Comparison of ENCODE assay signal across 16 cellular contexts in the genomic region with DNA sequence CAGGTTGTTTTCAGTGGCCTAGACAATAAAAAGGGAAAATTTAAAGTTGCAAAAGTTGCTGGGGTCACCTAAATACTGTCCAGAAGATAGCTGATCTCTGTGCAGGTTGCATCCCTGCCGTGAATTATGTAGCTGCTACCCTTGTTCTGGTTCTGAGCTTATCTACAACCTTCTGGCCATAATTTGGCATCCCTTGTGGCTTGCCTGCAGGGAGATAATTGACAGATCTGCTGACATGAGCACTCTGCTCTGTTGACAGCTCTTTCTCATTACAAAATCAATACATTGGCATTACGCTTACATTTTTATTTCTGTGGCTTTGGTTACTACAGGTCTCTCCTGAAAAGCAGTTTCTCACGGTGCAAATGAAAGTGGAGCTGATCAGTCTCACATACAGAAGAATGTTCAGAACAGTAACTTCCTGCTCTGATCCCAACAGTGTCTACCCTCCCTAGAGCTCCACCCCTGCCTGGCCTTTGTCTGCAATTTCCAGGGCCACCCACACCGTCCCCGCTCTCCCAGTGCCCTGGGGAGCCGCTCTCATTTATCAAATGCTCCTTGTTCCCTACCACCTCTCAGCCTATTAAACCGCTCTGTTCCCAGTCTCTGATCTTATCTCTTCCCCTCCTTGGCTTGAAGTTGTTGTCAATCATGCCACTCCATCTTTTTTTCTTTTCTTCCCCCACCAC. TPM values are rescaled to one million over a fixed set of nuclear protein-coding genes. Genes with fewer than 3 reads are reported as not detected.
DNase-seq lines count a peak whose midpoint lies in the region; TF ChIP-seq lines count a peak whose summit lies in the region.
"Had no signal": no experiment of that assay in that cellular context is flagged by ENCODE, and none has a peak within 500 bp of the region (broad histone marks: within the 10 kb centered on the region; RNA-seq: fewer than 3 reads in every experiment).

No MANE protein-coding gene starts in this region.

- H3K27ac Mint-ChIP-seq in Calu3 (ENCODE audit: unreplicated experiment) (no peak overlapping the region), nephron progenitor cell (peak overlapping the region; percentile 94)
- H3K27ac Mint-ChIP-seq: dendritic cell treated with granulocyte-macrophage colony-stimulating factor and Interleukin-4, amounts not matched to agents 40 ng/mL and 50 ng/mL, for 4 days; natural killer cell treated with Interleukin-12 subunit alpha and Interleukin-12 subunit beta and Interleukin-15 and Interleukin-18, amount 100 ng/mL, for 72 hours had no signal

- no peak for TF ChIP-seq POLR2A in erythroblast (IDR thresholded peaks at IDR 0.05; ENCODE audit: low read length)

- CTCF ChIA-PET in Calu3 (lab: Charles Lee) = interaction anchor here (0.5 kb wide), 1 partner anchor 171 kb away, joined by 8 read pairs; no protein-coding TSS in a partner anchor

- H3K36me3 Mint-ChIP-seq in Calu3 (ENCODE audit: insufficient read depth, unreplicated experiment) = no peaks in the 10 kb centered on the region
- no peaks in the 10 kb centered on the region for H3K36me3 Mint-ChIP-seq in nephron progenitor cell (ENCODE audit: low read depth)

- no peak overlapping the region for H3K4me3 Mint-ChIP-seq in Calu3 (ENCODE audit: low read depth, unreplicated experiment)
- no peak overlapping the region for H3K4me3 Mint-ChIP-seq in nephron progenitor cell
- H3K4me3 Mint-ChIP-seq: dendritic cell treated with granulocyte-macrophage colony-stimulating factor and Interleukin-4, amounts not matched to agents 40 ng/mL and 50 ng/mL, for 4 days; natural killer cell treated with Interleukin-12 subunit alpha and Interleukin-12 subunit beta and Interleukin-15 and Interleukin-18, amount 100 ng/mL, for 72 hours had no signal

- DNase-seq in Calu3 = peak; percentile 11
- peak; percentile 61 for DNase-seq in NCI-H2171 (lab: John Stamatoyannopoulos, UW)
- DNase-seq in erythroblast (lab: John Stamatoyannopoulos, UW) = peak; percentile 16 to 54
- peak; percentile 60 for DNase-seq in nephron progenitor cell
- no peak for DNase-seq in occipital lobe (lab: John Stamatoyannopoulos, UW)
- no peak for DNase-seq in colonic mucosa
- no peak for DNase-seq in dedifferentiated amniotic fluid mesenchymal stem cell (ENCODE audit: extremely low spot score)
- DNase-seq in brain microvascular endothelial cell = no peak
- DNase-seq: activated naive CD4-positive, alpha-beta T cell; HCEC 1CT; IMR-90; kidney; NCI-H187 treated with DMSO at 0.1 percent for 48 hours; T-helper 9 cell had no signal

- BruUV-seq in Calu3 (replicated peaks; lab: Mats Ljungman, UMichigan) = no TSS peak

- H3K36me3 ChIP-seq in colonic mucosa (no peaks in the 10 kb centered on the region), brain microvascular endothelial cell (replicated peaks) (no peaks in the 10 kb centered on the region)

- no peak overlapping the region for H3K9ac ChIP-seq in colonic mucosa (ENCODE audit: low read depth in 2 of 2, low read length in 2 of 2)

- H3K4me3 ChIP-seq in colonic mucosa (no peak overlapping the region), brain microvascular endothelial cell (ENCODE audit: low read depth, low read length) (no peak overlapping the region)

- H3K9me3 ChIP-seq in colonic mucosa = no peaks in the 10 kb centered on the region

- peaks cover 57% of the 10 kb centered on the region for H3K27me3 Mint-ChIP-seq in Calu3 (ENCODE audit: unreplicated experiment)
- H3K27me3 Mint-ChIP-seq in nephron progenitor cell (ENCODE audit: low read depth, poor library complexity) = no peaks in the 10 kb centered on the region

- TF ChIP-seq CTCF in Calu3 (IDR thresholded peaks at IDR 0.05; ENCODE audit: unreplicated experiment) = no peak
- TF ChIP-seq CTCF in nephron progenitor cell (IDR thresholded peaks at IDR 0.05) = no peak
- TF ChIP-seq CTCF in colonic mucosa (IDR thresholded peaks at IDR 0.05) = no peak
- no peak for TF ChIP-seq CTCF in brain microvascular endothelial cell (IDR thresholded peaks at IDR 0.05; ENCODE audit: low read depth, low read length, missing control alignments)

- H3K27ac ChIP-seq in colonic mucosa (no peak overlapping the region), brain microvascular endothelial cell (no peak overlapping the region)

- H3K9me3 Mint-ChIP-seq in Calu3 (ENCODE audit: low read depth, unreplicated experiment) (no peaks in the 10 kb centered on the region), nephron progenitor cell (peaks cover 31% of the 10 kb centered on the region)

- peaks cover 17% of the 10 kb centered on the region for H3K4me1 Mint-ChIP-seq in Calu3 (ENCODE audit: low read depth, unreplicated experiment)
- peaks cover 23% of the 10 kb centered on the region for H3K4me1 Mint-ChIP-seq in nephron progenitor cell

- intact Hi-C loops in Calu3 (cut with micrococcal nuclease; ENCODE audit: unreplicated experiment) (no loop called here), colonic mucosa (cut with DNase I) (loop anchor here (10.0 kb wide), 1 partner anchor 174 kb away; no protein-coding TSS in a partner anchor)

- in situ Hi-C loops in brain microvascular endothelial cell (cut with HindIII; ENCODE audit: low pct_ligation_motif_present, low sequenced_read_pairs) = no loop called here

- H3K27me3 ChIP-seq in colonic mucosa (no peaks in the 10 kb centered on the region), brain microvascular endothelial cell (replicated peaks) (no peaks in the 10 kb centered on the region)

- no peaks in the 10 kb centered on the region for H3K4me1 ChIP-seq in colonic mucosa

RNA-seq across cellular contexts. Expression of gene HECTD2, which starts 29.1 kb away (rescaled TPM):
- total RNA-seq in Calu3 (2022) (2.7 and 3.1 TPM in 2 replicates), occipital lobe (80.8 TPM), colonic mucosa (1 to 10 TPM; 2.5 to 5.6 TPM)

Comparison
In these comparisons a context has a peak if more than half of its experiments do, and no peak if none do; other contexts are left out.
1. DNase-seq: peak in Calu3 (single experiment), NCI-H2171 (single experiment), erythroblast (2 of 2) and nephron progenitor cell (single experiment); none in occipital lobe (single experiment), colonic mucosa (single experiment), dedifferentiated amniotic fluid mesenchymal stem cell (single experiment) and brain microvascular endothelial cell (single experiment).
2. RNA of gene HECTD2, which starts 29.1 kb away (total RNA-seq): 80.8 TPM in occipital lobe (single experiment); 2.5 to 5.6 TPM in colonic mucosa and 2.7 to 3.1 TPM in Calu3; every median in the first group is over 10 times any median in the second.